8 cellular contexts compared by ENCODE assay signal in the genomic region with DNA sequence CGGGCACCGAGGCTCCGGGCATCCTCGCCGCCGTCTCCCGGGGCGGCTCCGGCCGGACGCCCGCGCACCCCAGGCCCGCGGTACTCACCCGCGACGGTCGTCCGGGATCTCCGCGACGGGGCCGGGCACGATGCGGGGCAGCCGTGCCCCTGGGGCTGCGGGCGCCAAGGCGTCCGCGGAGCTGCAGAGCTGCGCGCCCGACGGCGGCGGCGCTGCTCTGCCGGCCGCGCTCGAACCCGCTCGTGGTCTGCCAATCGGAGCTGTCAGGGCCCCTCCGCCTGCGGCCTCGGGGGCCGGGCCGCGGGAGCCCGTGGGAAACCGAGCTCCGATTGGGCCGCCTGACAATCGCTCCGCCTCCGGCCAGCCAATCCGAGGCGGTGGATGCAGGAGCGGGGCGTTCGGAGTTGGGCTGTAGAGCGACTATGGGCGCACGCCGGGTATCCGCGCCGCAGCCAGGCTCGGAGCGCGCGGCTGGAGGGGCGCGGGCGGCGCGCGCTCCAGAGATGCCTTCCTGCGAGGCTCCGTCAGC.
DNase-seq lines count a peak whose midpoint lies in the region; ATAC-seq and TF ChIP-seq lines count a peak whose summit lies in the region.

No MANE protein-coding gene starts in this region.

- peaks cover 18% of the 10 kb centered on the region for H3K27me3 Mint-ChIP-seq in CD4-positive, alpha-beta T cell
- peaks cover 19 to 39% of the 10 kb centered on the region in 2 donors for H3K27me3 Mint-ChIP-seq in natural killer cell treated with Interleukin-12 subunit alpha and Interleukin-12 subunit beta and Interleukin-15 and Interleukin-18, amount 100 ng/mL, for 72 hours

- H3K9me3 Mint-ChIP-seq in CD4-positive, alpha-beta T cell: no peaks in the 10 kb centered on the region
- H3K9me3 Mint-ChIP-seq in natural killer cell treated with Interleukin-12 subunit alpha and Interleukin-12 subunit beta and Interleukin-15 and Interleukin-18, amount 100 ng/mL, for 72 hours: no peaks in the 10 kb centered on the region

- POLR2A ChIA-PET in CD4-positive, alpha-beta T cell (lab: Charles Lee): interaction anchor here (0.6 to 3.1 kb wide), 30 partner anchors 10 to 426 kb away, joined by 3 to 46 read pairs (median 4); a partner anchor contains a TSS

- no peak overlapping the region for H2AFZ ChIP-seq in fibroblast of lung (ENCODE audit: low read length)

- no peak overlapping the region for H3K4me2 ChIP-seq in fibroblast of lung (ENCODE audit: extremely low read depth, insufficient read depth, low read length)

- H3K4me1 ChIP-seq in fibroblast of lung (ENCODE audit: control insufficient read depth, extremely low read depth, insufficient read depth, low read length): no peaks in the 10 kb centered on the region

- no peak overlapping the region for H3K27ac ChIP-seq in CD4-positive, alpha-beta T cell (ENCODE audit: low read depth, low read length)
- no peak overlapping the region for H3K27ac ChIP-seq in fibroblast of lung (ENCODE audit: insufficient read depth, low read length)

- H3K27ac Mint-ChIP-seq in CD4-positive, alpha-beta T cell: peak overlapping the region; percentile 51
- peak overlapping the region in 1 of 2 donors; percentile 76 for H3K27ac Mint-ChIP-seq in natural killer cell treated with Interleukin-12 subunit alpha and Interleukin-12 subunit beta and Interleukin-15 and Interleukin-18, amount 100 ng/mL, for 72 hours

- ATAC-seq in CD4-positive, alpha-beta T cell (ENCODE audit: poor library complexity): peak; percentile 85
- peak; percentile 70 for ATAC-seq in GM19463 (IDR thresholded peaks at IDR 0.05; ENCODE audit: unreplicated experiment)
- peak; percentile 95 to 96 for ATAC-seq in natural killer cell treated with Interleukin-12 subunit alpha and Interleukin-12 subunit beta and Interleukin-15 and Interleukin-18, amount 100 ng/mL, for 72 hours

- no peaks in the 10 kb centered on the region for H3K36me3 ChIP-seq in fibroblast of lung (ENCODE audit: control insufficient read depth, insufficient read depth, low read length)

- DNase-seq in CD4-positive, alpha-beta T cell: peak; percentile 81 to 92 (median 88)
- peak; percentile 97 for DNase-seq in HPDE6-E6E7 (ENCODE audit: extremely low spot score)
- peak; percentile 96 for DNase-seq in NOMO-1 treated with dmso at 0.1 percent for 144 hours (lab: John Stamatoyannopoulos, UW; ENCODE audit: unreplicated experiment)
- DNase-seq in activated T-helper 1 cell treated with anti-CD3 and anti-CD28 coated beads, Interleukin-2, amount 50 U/mL, for 16 hours (ENCODE audit: low read depth in 1 of 2, low spot score in 1 of 2): peak; percentile 69 to 83
- peak; percentile 90 to 94 for DNase-seq in fibroblast of lung (ENCODE audit: low read depth in 2 of 2)
- peak; percentile 96 for DNase-seq in natural killer cell treated with Interleukin-12 subunit alpha and Interleukin-12 subunit beta and Interleukin-15 and Interleukin-18, amount 100 ng/mL, for 72 hours (ENCODE audit: low spot score)
- DNase-seq in stimulated activated naive CD4-positive, alpha-beta T cell treated with Interleukin-2 at 50 U/mL for 16 hours (lab: John Stamatoyannopoulos, UW): peak; percentile 87

- H4K20me1 ChIP-seq in fibroblast of lung (ENCODE audit: control insufficient read depth, extremely low read depth, insufficient read depth, low read length): no peaks in the 10 kb centered on the region

- H3K27me3 ChIP-seq in CD4-positive, alpha-beta T cell (ENCODE audit: control insufficient read depth, insufficient read depth, low read length): peaks cover 16% of the 10 kb centered on the region
- H3K27me3 ChIP-seq in fibroblast of lung (ENCODE audit: control insufficient read depth, insufficient read depth, low read length): peaks cover 12% of the 10 kb centered on the region

- intact Hi-C loops in CD4-positive, alpha-beta T cell (cut with DNase I, micrococcal nuclease): loop anchor here (2.0 to 5.0 kb wide), 3 partner anchors 212 to 377 kb away; no protein-coding TSS in a partner anchor

- no peak for TF ChIP-seq CTCF in CD4-positive, alpha-beta T cell (IDR thresholded peaks at IDR 0.05)
- no peak for TF ChIP-seq CTCF in fibroblast of lung (conservative IDR thresholded peaks at IDR 0.05 in 1 of 2, IDR thresholded peaks at IDR 0.05 in 1 of 2; ENCODE audit: low read depth in 1 of 2, low read length in 2 of 2)

- no peak overlapping the region for H3K9ac ChIP-seq in fibroblast of lung (ENCODE audit: insufficient read depth, low read length)

- H3K4me1 Mint-ChIP-seq in CD4-positive, alpha-beta T cell (ENCODE audit: low read depth): peaks cover 43% of the 10 kb centered on the region
- peaks cover 16 to 23% of the 10 kb centered on the region in 2 donors for H3K4me1 Mint-ChIP-seq in natural killer cell treated with Interleukin-12 subunit alpha and Interleukin-12 subunit beta and Interleukin-15 and Interleukin-18, amount 100 ng/mL, for 72 hours (ENCODE audit: low read depth in 2 of 2)

- H3K9me3 ChIP-seq in CD4-positive, alpha-beta T cell (ENCODE audit: control insufficient read depth, low read length): no peaks in the 10 kb centered on the region
- H3K9me3 ChIP-seq in fibroblast of lung (ENCODE audit: control insufficient read depth, insufficient read depth, low read depth, low read length): no peaks in the 10 kb centered on the region

- peak overlapping the region in 1 of 4 experiments; percentile 7 for H3K4me3 ChIP-seq in fibroblast of lung (replicated peaks in 1 of 4; ENCODE audit: control extremely low read depth in 1 of 4, insufficient read depth in 1 of 4, low read depth in 3 of 4, low read length in 4 of 4)

- peak overlapping the region; percentile 90 for H3K4me3 Mint-ChIP-seq in CD4-positive, alpha-beta T cell
- H3K4me3 Mint-ChIP-seq in natural killer cell treated with Interleukin-12 subunit alpha and Interleukin-12 subunit beta and Interleukin-15 and Interleukin-18, amount 100 ng/mL, for 72 hours: peak overlapping the region; percentile 93

- no peaks in the 10 kb centered on the region for H3K36me3 Mint-ChIP-seq in CD4-positive, alpha-beta T cell (ENCODE audit: low read depth)
- no peaks in the 10 kb centered on the region for H3K36me3 Mint-ChIP-seq in natural killer cell treated with Interleukin-12 subunit alpha and Interleukin-12 subunit beta and Interleukin-15 and Interleukin-18, amount 100 ng/mL, for 72 hours

- CTCF ChIA-PET in CD4-positive, alpha-beta T cell (lab: Charles Lee): interaction anchor here (0.7 to 4.0 kb wide), 8 partner anchors 15 to 396 kb away, joined by 3 to 24 read pairs (median 3); no protein-coding TSS in a partner anchor

- no peaks in the 10 kb centered on the region for H3K79me2 ChIP-seq in fibroblast of lung (ENCODE audit: control insufficient read depth, insufficient read depth, low read length)
